ENCODE assay signal across 8 cellular contexts in the genomic region with DNA sequence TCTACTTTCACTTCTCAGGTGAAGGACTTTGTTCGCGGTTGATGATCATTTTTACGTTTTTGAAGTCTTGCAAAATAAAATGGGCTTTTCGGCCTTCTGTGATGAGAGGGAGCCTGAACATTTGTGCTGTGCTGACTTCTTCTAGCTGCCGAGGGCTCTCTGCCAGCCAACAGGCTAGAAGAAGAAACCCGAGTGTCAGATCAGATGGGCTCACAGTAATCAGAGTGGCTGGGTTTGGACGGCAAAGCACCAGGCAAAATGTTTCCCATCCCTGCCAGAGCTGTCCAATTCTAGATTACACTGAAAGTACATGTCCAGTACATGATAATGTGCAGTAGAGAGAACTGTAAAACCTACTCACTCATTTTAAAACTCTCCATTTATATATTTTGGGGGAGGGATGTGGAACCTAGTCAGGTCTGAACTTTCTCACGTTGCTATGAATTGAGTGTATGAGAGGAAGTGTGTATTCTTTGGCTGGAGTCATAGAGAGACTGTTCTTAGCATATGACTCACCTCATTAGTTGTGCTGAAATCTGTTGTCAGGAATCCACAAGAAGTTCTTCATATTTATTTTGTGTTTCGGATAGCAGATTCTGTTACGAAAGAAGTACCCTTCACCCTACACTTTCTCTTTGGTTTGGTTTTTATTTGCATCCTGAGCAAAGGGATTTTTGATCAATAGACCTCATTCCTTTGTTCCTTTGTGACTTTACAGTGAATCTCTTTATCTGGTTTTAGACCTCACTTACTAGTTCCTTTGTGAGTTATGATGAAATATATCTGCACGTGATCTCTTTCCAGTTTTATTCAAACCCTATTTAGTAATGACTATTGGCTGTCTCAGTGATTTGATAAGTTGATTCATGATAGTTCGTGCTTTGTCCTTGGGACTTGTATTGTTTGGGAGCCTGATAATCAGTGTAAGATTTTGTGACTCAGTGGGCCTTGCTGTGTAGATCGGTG. TPM values are rescaled to one million over a fixed set of nuclear protein-coding genes. Genes with fewer than 3 reads are reported as not detected.
DNase-seq lines count a peak whose midpoint lies in the region; ATAC-seq and TF ChIP-seq lines count a peak whose summit lies in the region.

No MANE protein-coding gene starts in this region.

- peaks cover 70% of the 10 kb centered on the region for H3F3A ChIP-seq in PC-9 (ENCODE audit: insufficient read depth, low read depth)

- H3K4me1 ChIP-seq in PC-9 (replicated peaks; ENCODE audit: insufficient read depth) (peaks cover 58% of the 10 kb centered on the region), ascending aorta (peaks cover 27 to 71% of the 10 kb centered on the region in 2 donors), hepatocyte (ENCODE audit: insufficient read depth) (peaks cover 60% of the 10 kb centered on the region)

- H3K4me2 ChIP-seq in PC-9: peak overlapping the region; percentile 87
- peak overlapping the region; percentile 86 for H3K4me2 ChIP-seq in hepatocyte

- H3K36me3 ChIP-seq in PC-9 (ENCODE audit: low read depth) (peaks cover 50% of the 10 kb centered on the region), ascending aorta (no peaks in the 10 kb centered on the region), hepatocyte (replicated peaks; ENCODE audit: insufficient read depth, low read depth) (no peaks in the 10 kb centered on the region)

- H3K79me2 ChIP-seq in PC-9 (ENCODE audit: low read depth) (peaks cover 96% of the 10 kb centered on the region), hepatocyte (peaks cover 93% of the 10 kb centered on the region)

- peaks cover 71% of the 10 kb centered on the region for H4K20me1 ChIP-seq in PC-9 (ENCODE audit: insufficient read depth)
- peaks cover 73% of the 10 kb centered on the region for H4K20me1 ChIP-seq in hepatocyte (ENCODE audit: insufficient read depth, poor library complexity, severe bottlenecking)

- H3K9me3 ChIP-seq in PC-9 (ENCODE audit: insufficient read depth, low read depth) (no peaks in the 10 kb centered on the region), ascending aorta (no peaks in the 10 kb centered on the region), hepatocyte (ENCODE audit: low read depth) (no peaks in the 10 kb centered on the region)

- POLR2A ChIA-PET in PC-9 (lab: Charles Lee; ENCODE audit: unreplicated experiment): interaction anchor here (0.6 kb wide), 2 partner anchors 76 to 709 kb away, joined by 4 to 9 read pairs; no protein-coding TSS in a partner anchor

- peak overlapping the region; percentile 83 for H3K27ac ChIP-seq in PC-9
- peak overlapping the region; percentile 95 to 96 for H3K27ac ChIP-seq in ascending aorta
- peak overlapping the region; percentile 99 for H3K27ac ChIP-seq in hepatocyte

- intact Hi-C loops in PC-9 (cut with micrococcal nuclease; ENCODE audit: unreplicated experiment): loop anchor here (2.0 to 5.0 kb wide), 2 partner anchors 75 to 111 kb away; no protein-coding TSS in a partner anchor
- intact Hi-C loops in ascending aorta (cut with DNase I): loop anchor here (2.0 to 10.0 kb wide), 6 partner anchors 131 to 1303 kb away; partner anchors contain the start of gene NGF

- CTCF ChIA-PET in PC-9 (lab: Charles Lee): interaction anchor here (0.6 to 2.5 kb wide), 2 partner anchors 40 to 108 kb away, joined by 3 to 9 read pairs; no protein-coding TSS in a partner anchor

- in situ Hi-C loops in GM18951 (cut with MboI; ENCODE audit: low sequenced_read_pairs, unreplicated experiment): no loop called here

- H3K27me3 ChIP-seq in PC-9 (ENCODE audit: insufficient read depth, low read depth) (no peaks in the 10 kb centered on the region), ascending aorta (no peaks in the 10 kb centered on the region), hepatocyte (no peaks in the 10 kb centered on the region)

- peak; percentile 73 for ATAC-seq in HG03135 (IDR thresholded peaks at IDR 0.05; ENCODE audit: unreplicated experiment)

- peak; percentile 35 for TF ChIP-seq POLR2A in GM18951 (IDR thresholded peaks at IDR 0.05; ENCODE audit: extremely low read depth, insufficient read depth, insufficient read length)

- TF ChIP-seq CTCF in PC-9 (conservative IDR thresholded peaks at IDR 0.05) (no peak), ascending aorta (IDR thresholded peaks at IDR 0.05) (no peak), hepatocyte (IDR thresholded peaks at IDR 0.05; ENCODE audit: poor library complexity) (no peak)

- H2AFZ ChIP-seq in PC-9: no peak overlapping the region
- H2AFZ ChIP-seq in hepatocyte: no peak overlapping the region

- DNase-seq in C1 segment of cervical spinal cord (lab: John Stamatoyannopoulos, UW) (peak in 12 of 14 donors; percentile 8 to 93 (median 38)), PC-9 (peak in 1 of 2 experiments; percentile 97), ascending aorta (ENCODE audit: low spot score in 2 of 2) (peak in 1 of 2 donors; percentile 75), hepatocyte (ENCODE audit: low spot score) (peak; percentile 64), skeletal muscle cell (ENCODE audit: low read depth) (peak; percentile 90), GM19240 (ENCODE audit: insufficient read length, low spot score) (no peak)

- H3K9me2 ChIP-seq in PC-9 (ENCODE audit: insufficient read depth) (no peaks in the 10 kb centered on the region), hepatocyte (replicated peaks; ENCODE audit: insufficient read depth) (no peaks in the 10 kb centered on the region)

- no TSS peak for BruUV-seq in PC-9 (replicated peaks; lab: Mats Ljungman, UMichigan)

- peak overlapping the region; percentile 75; the same call in 1 of the 2 replicates for H3K4me3 ChIP-seq in PC-9
- peak overlapping the region; percentile 78 to 81 for H3K4me3 ChIP-seq in ascending aorta
- peak overlapping the region; percentile 1 for H3K4me3 ChIP-seq in hepatocyte
- H3K4me3 ChIP-seq in skeletal muscle cell (ENCODE audit: low read depth, low read length): peak overlapping the region; percentile 23

- 56% methylated on average over 13 of the region's 13 CpGs for WGBS in hepatocyte (ENCODE audit: low lambda C conversion rate, missing lambda C conversion rate)

RNA-seq across cellular contexts. Expression of gene ATP1A1, which starts 4.8 kb away (rescaled TPM):
- total RNA-seq in PC-9 (2021): 393 and 399 TPM in 2 replicates
- total RNA-seq in ascending aorta: 255 TPM
- total RNA-seq in hepatocyte: 559 and 564 TPM in 2 replicates
- polyA plus RNA-seq in hepatocyte: 412 and 415 TPM in 2 replicates

Comparison
In these comparisons a context has a peak if more than half of its experiments do, and no peak if none do; other contexts are left out.
1. H3K4me3 ChIP-seq: peak in every context shown above with its lines; median percentile 80 in ascending aorta; 75 in PC-9; 23 in skeletal muscle cell; 1 in hepatocyte.